Comparison of ENCODE assay signal across 14 cellular contexts in genomic region chr9:121778252-121779225, GRCh38.
A peak's percentile ranks its signal among the peaks of the same experiment; 100 is the strongest.
DNase-seq lines count a peak whose midpoint lies in the region; ATAC-seq, FAIRE-seq and TF ChIP-seq lines count a peak whose summit lies in the region.
"Had no signal": no experiment of that assay in that cellular context is flagged by ENCODE, and none has a peak within 500 bp of the region (broad histone marks: within the 10 kb centered on the region; RNA-seq: fewer than 3 reads in every experiment).

No MANE protein-coding gene starts in this region.

- no peaks in the 10 kb centered on the region for H3K9me3 ChIP-seq in astrocyte (ENCODE audit: insufficient read depth, low read depth, low read length)
- H3K9me3 ChIP-seq in neural progenitor cell (ENCODE audit: low read depth) = no peaks in the 10 kb centered on the region
- H3K9me3 ChIP-seq: Caco-2 had no signal

- H3K27me3 Mint-ChIP-seq in astrocyte (ENCODE audit: low read depth, unreplicated experiment) = no peaks in the 10 kb centered on the region
- H3K27me3 Mint-ChIP-seq in neural progenitor cell (ENCODE audit: insufficient read depth, low read depth) = peaks cover 6% of the 10 kb centered on the region
- peaks cover 16% of the 10 kb centered on the region for H3K27me3 Mint-ChIP-seq in activated T-helper 17 cell treated with anti-CD3 and anti-CD28 coated beads, Interleukin-2, amount 50 U/mL, for 72 hours
- H3K27me3 Mint-ChIP-seq: activated CD8-positive, alpha-beta T cell treated with anti-CD3 and anti-CD28 coated beads for 36 hours had no signal

- H3K9me3 Mint-ChIP-seq in astrocyte (ENCODE audit: unreplicated experiment) (peaks cover 2% of the 10 kb centered on the region), neural progenitor cell (peaks cover 9% of the 10 kb centered on the region)
- H3K9me3 Mint-ChIP-seq in activated T-helper 17 cell treated with anti-CD3 and anti-CD28 coated beads, Interleukin-2, amount 50 U/mL, for 72 hours = no peaks in the 10 kb centered on the region

- H3K4me1 Mint-ChIP-seq in astrocyte (ENCODE audit: low read depth, unreplicated experiment) (peaks cover 18% of the 10 kb centered on the region), neural progenitor cell (peaks cover 44% of the 10 kb centered on the region)
- no peaks in the 10 kb centered on the region for H3K4me1 Mint-ChIP-seq in activated T-helper 17 cell treated with anti-CD3 and anti-CD28 coated beads, Interleukin-2, amount 50 U/mL, for 72 hours

- H3K79me2 ChIP-seq in astrocyte (ENCODE audit: insufficient read depth, low read length) (no peaks in the 10 kb centered on the region), neural progenitor cell (ENCODE audit: low read depth) (peaks cover 12% of the 10 kb centered on the region)

- H3K27ac ChIP-seq in astrocyte (ENCODE audit: low read depth, low read length) (no peak overlapping the region), neural progenitor cell (peak overlapping the region; percentile 94)

- H3K36me3 ChIP-seq in astrocyte (ENCODE audit: insufficient read depth, low read length) = peaks cover 6% of the 10 kb centered on the region
- no peaks in the 10 kb centered on the region for H3K36me3 ChIP-seq in neural progenitor cell

- TF ChIP-seq CTCF in astrocyte (IDR thresholded peaks at IDR 0.05; ENCODE audit: insufficient read depth, low read depth, low read length) = no peak
- TF ChIP-seq CTCF in neural progenitor cell (IDR thresholded peaks at IDR 0.05) = no peak

- H4K20me1 ChIP-seq in astrocyte (ENCODE audit: insufficient read depth, low read length) (peaks cover 17% of the 10 kb centered on the region), neural progenitor cell (ENCODE audit: low read depth) (peaks cover 29% of the 10 kb centered on the region)

- H2AFZ ChIP-seq in astrocyte (ENCODE audit: low read depth, low read length) (no peak overlapping the region), neural progenitor cell (replicated peaks) (no peak overlapping the region)

- H3K4me2 ChIP-seq in astrocyte (ENCODE audit: low read length) = no peak overlapping the region
- H3K4me2 ChIP-seq in neural progenitor cell = peak overlapping the region; percentile 70

- no peak overlapping the region for H3K9ac ChIP-seq in astrocyte (ENCODE audit: low read length)
- no peak overlapping the region for H3K9ac ChIP-seq in neural progenitor cell

- peak; percentile 34 for FAIRE-seq in astrocyte (lab: Jason Lieb, UNC)
- FAIRE-seq: GM19239 had no signal

- H3K4me1 ChIP-seq in astrocyte (ENCODE audit: insufficient read depth, low read length) (peaks cover 12% of the 10 kb centered on the region), neural progenitor cell (peaks cover 41% of the 10 kb centered on the region)
- H3K4me1 ChIP-seq: Caco-2 had no signal

- H3F3A ChIP-seq in neural progenitor cell (ENCODE audit: low read depth) = peaks cover 35% of the 10 kb centered on the region

- H3K27ac Mint-ChIP-seq in astrocyte (ENCODE audit: unreplicated experiment) = no peak overlapping the region
- H3K27ac Mint-ChIP-seq in neural progenitor cell = no peak overlapping the region
- no peak overlapping the region for H3K27ac Mint-ChIP-seq in activated T-helper 17 cell treated with anti-CD3 and anti-CD28 coated beads, Interleukin-2, amount 50 U/mL, for 72 hours
- H3K27ac Mint-ChIP-seq: activated CD8-positive, alpha-beta T cell treated with anti-CD3 and anti-CD28 coated beads for 36 hours had no signal

- no peak overlapping the region for H3K4me3 Mint-ChIP-seq in astrocyte (ENCODE audit: unreplicated experiment)
- H3K4me3 Mint-ChIP-seq in neural progenitor cell = no peak overlapping the region
- H3K4me3 Mint-ChIP-seq in activated T-helper 17 cell treated with anti-CD3 and anti-CD28 coated beads, Interleukin-2, amount 50 U/mL, for 72 hours = no peak overlapping the region
- H3K4me3 Mint-ChIP-seq: activated CD8-positive, alpha-beta T cell treated with anti-CD3 and anti-CD28 coated beads for 36 hours had no signal

- no peak for ATAC-seq in HG03521 (IDR thresholded peaks at IDR 0.05; ENCODE audit: unreplicated experiment)
- ATAC-seq in activated T-helper 17 cell treated with anti-CD3 and anti-CD28 coated beads, Interleukin-2, amount 50 U/mL, for 72 hours (replicated peaks) = no peak
- ATAC-seq: activated CD8-positive, alpha-beta T cell treated with anti-CD3 and anti-CD28 coated beads for 36 hours had no signal

- H3K36me3 Mint-ChIP-seq in astrocyte (ENCODE audit: low read depth, unreplicated experiment) (peaks cover 19% of the 10 kb centered on the region), neural progenitor cell (peaks cover 52% of the 10 kb centered on the region)
- no peaks in the 10 kb centered on the region for H3K36me3 Mint-ChIP-seq in activated T-helper 17 cell treated with anti-CD3 and anti-CD28 coated beads, Interleukin-2, amount 50 U/mL, for 72 hours (ENCODE audit: low read depth)

- no peaks in the 10 kb centered on the region for H3K27me3 ChIP-seq in astrocyte (ENCODE audit: insufficient read depth, low read length)
- H3K27me3 ChIP-seq in neural progenitor cell = no peaks in the 10 kb centered on the region

- DNase-seq in Ammon's horn (ENCODE audit: low spot score) (peak; percentile 67), astrocyte (ENCODE audit: low read depth) (no peak), foreskin melanocyte (peak; percentile 89), neural progenitor cell (ENCODE audit: low spot score) (no peak), COLO668 (lab: John Stamatoyannopoulos, UW; ENCODE audit: unreplicated experiment) (no peak), GM19238 (ENCODE audit: insufficient read length, low spot score) (no peak)
- DNase-seq: activated CD8-positive, alpha-beta T cell treated with anti-CD3 and anti-CD28 coated beads for 36 hours; Caco-2; Kasumi-1; NCI-H146; stimulated activated CD4-positive, alpha-beta T cell treated with anti-CD3 and anti-CD28 coated beads, Interleukin-1b, Interleukin-23, amount 100 ng/mL, for 48 hours had no signal

- H3K4me3 ChIP-seq in astrocyte (ENCODE audit: insufficient read depth, low read depth, low read length) (no peak overlapping the region), neural progenitor cell (peak overlapping the region; percentile 19)

Comparison
In these comparisons a context has a peak if more than half of its experiments do, and no peak if none do; other contexts are left out.
1. DNase-seq: peak in Ammon's horn (single experiment) and foreskin melanocyte (single experiment); none in astrocyte (single experiment), neural progenitor cell (single experiment), COLO668 (single experiment) and GM19238 (single experiment).